In the genomic region with DNA sequence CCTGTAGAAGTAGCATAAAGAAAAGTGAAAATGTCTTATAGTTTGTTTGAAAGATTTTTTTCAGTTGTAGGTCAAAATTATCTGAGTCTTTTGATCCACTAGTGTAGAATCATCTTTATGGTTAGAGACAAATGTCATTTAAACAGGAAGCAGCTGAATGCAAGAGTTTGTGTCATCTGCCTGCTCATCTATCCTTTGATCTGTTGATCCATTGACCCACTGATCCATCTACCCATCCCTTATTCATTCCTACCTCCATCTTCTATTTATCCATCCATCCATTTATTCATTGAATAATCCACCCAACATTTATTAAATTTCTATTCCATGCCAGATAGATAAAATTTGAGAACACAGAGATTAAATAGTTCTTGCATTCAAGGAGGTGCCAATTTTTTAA, we compare ENCODE assay signal across 9 cellular contexts.
"Had no signal": no experiment of that assay in that cellular context is flagged by ENCODE, and none has a peak within 500 bp of the region (broad histone marks: within the 10 kb centered on the region; RNA-seq: fewer than 3 reads in every experiment).

No MANE protein-coding gene starts in this region.

- H3K27ac ChIP-seq: HL-60, KMS-11 had no signal

- H3K4me3 ChIP-seq: K562 had no signal

- DNase-seq: IMR-90, Karpas-422, KBM-7, KG1 had no signal

- H3K9ac ChIP-seq: KMS-11 had no signal

- ATAC-seq: K562 had no signal

- H3K27ac Mint-ChIP-seq: IgD-negative memory B cell had no signal

- H3K4me1 Mint-ChIP-seq: IgD-negative memory B cell had no signal

- FAIRE-seq: HTR-8/SVneo, K562 had no signal

- H3K4me2 ChIP-seq: KMS-11 had no signal

- H3K4me3 Mint-ChIP-seq: IgD-negative memory B cell had no signal

- H3K36me3 Mint-ChIP-seq: IgD-negative memory B cell had no signal
